ENCODE assay signal across 31 cellular contexts in genomic region chr16:56677474-56677873, GRCh38. TPM values are rescaled to one million over a fixed set of nuclear protein-coding genes. Genes with fewer than 3 reads are reported as not detected.
A peak's percentile ranks its signal among the peaks of the same experiment; 100 is the strongest.
DNase-seq lines count a peak whose midpoint lies in the region; ATAC-seq, FAIRE-seq and TF ChIP-seq lines count a peak whose summit lies in the region.
"Had no signal": no experiment of that assay in that cellular context is flagged by ENCODE, and none has a peak within 500 bp of the region (broad histone marks: within the 10 kb centered on the region; RNA-seq: fewer than 3 reads in every experiment).

No MANE protein-coding gene starts in this region.

- 100% methylated on average over 1 of the region's 3 CpGs; no CpG with 5 or more reads in 1 of the 2 experiments for WGBS in IMR-90 (ENCODE audit: extremely low coverage in 2 of 2, insufficient read length in 1 of 2), 2 experiments
- 74% methylated on average over 3 of the region's 3 CpGs; no CpG with 5 or more reads in 1 of the 2 experiments for WGBS in H1 (ENCODE audit: extremely low coverage in 1 of 2, insufficient coverage in 1 of 2, insufficient read length in 1 of 2, insufficient replicate concordance in 2 of 2, low coverage in 1 of 2, low lambda C conversion rate in 2 of 2, missing lambda C conversion rate in 1 of 2), 2 experiments

- H3K14ac ChIP-seq in IMR-90 (replicated peaks; ENCODE audit: low read depth, low read length) (no peak overlapping the region), H1 (ENCODE audit: insufficient read length) (no peak overlapping the region)

- dilution Hi-C loops in IMR-90 (cut with HindIII; ENCODE audit: low sequenced_read_pairs, unreplicated experiment): no loop called here

- H3K27me3 ChIP-seq in CD8-positive, alpha-beta T cell (ENCODE audit: insufficient read depth, low read length): no peaks in the 10 kb centered on the region
- H3K27me3 ChIP-seq in IMR-90 (ENCODE audit: control insufficient read depth, insufficient read depth, low read length) (peaks cover 24% of the 10 kb centered on the region), H1 (replicated peaks in 1 of 4; ENCODE audit: control insufficient read depth in 3 of 4, extremely low read depth in 1 of 4, insufficient read depth in 3 of 4, low read length in 3 of 4) (peaks cover 5 to 56% (median 29%) of the 10 kb centered on the region in 4 experiments)

- no peak overlapping the region for H3K27ac ChIP-seq in CD8-positive, alpha-beta T cell (ENCODE audit: low read depth, low read length)
- H3K27ac ChIP-seq in IMR-90 (ENCODE audit: insufficient read depth, low read length): no peak overlapping the region
- no peak overlapping the region for H3K27ac ChIP-seq in H1 (ENCODE audit: low read depth, low read length)
- H3K27ac ChIP-seq: 22Rv1, A549 had no signal

- no peak for TF ChIP-seq POLR2A in IMR-90 (IDR thresholded peaks at IDR 0.05; ENCODE audit: low read depth, low read length)
- no peak for TF ChIP-seq POLR2A in H1 (IDR thresholded peaks at IDR 0.05; ENCODE audit: control extremely low read depth in 1 of 2, low read depth in 2 of 2, low read length in 2 of 2)

- no peak overlapping the region for H2AFZ ChIP-seq in IMR-90 (replicated peaks; ENCODE audit: low read length, poor library complexity)
- H2AFZ ChIP-seq in H1 (ENCODE audit: low read length): no peak overlapping the region

- no peaks in the 10 kb centered on the region for H3K9me3 Mint-ChIP-seq in CD8-positive, alpha-beta T cell
- H3K9me3 Mint-ChIP-seq: CD4-positive, alpha-beta memory T cell had no signal

- peaks cover 4% of the 10 kb centered on the region; the same call in 1 of the 2 replicates for H4K20me1 ChIP-seq in IMR-90 (ENCODE audit: insufficient read depth, low read length)
- H4K20me1 ChIP-seq in H1 (replicated peaks in 1 of 2; ENCODE audit: control insufficient read depth in 1 of 2, insufficient read depth in 2 of 2, low read length in 2 of 2): peaks cover 0 to 1% of the 10 kb centered on the region in 2 experiments
- H4K20me1 ChIP-seq: BLaER1 had no signal

- H2AK5ac ChIP-seq in IMR-90 (ENCODE audit: low read depth, low read length): no peak overlapping the region
- H2AK5ac ChIP-seq in H1 (ENCODE audit: low read depth, low read length): no peak overlapping the region; the same call in 1 of the 2 replicates

- no peak for ATAC-seq in CD8-positive, alpha-beta T cell
- ATAC-seq in IMR-90 (ENCODE audit: low read depth): no peak

- TF ChIP-seq EP300 in H1 (IDR thresholded peaks at IDR 0.05; ENCODE audit: borderline replicate concordance in 1 of 2, low read depth in 2 of 2, low read length in 2 of 2): no peak

- H4K5ac ChIP-seq in IMR-90 (ENCODE audit: low read depth, low read length): no peak overlapping the region
- no peak overlapping the region for H4K5ac ChIP-seq in H1 (ENCODE audit: insufficient read length, low read depth, low read length)

- no peak overlapping the region for H3K4ac ChIP-seq in IMR-90 (ENCODE audit: low read depth, low read length)
- H3K4ac ChIP-seq in H1 (replicated peaks; ENCODE audit: insufficient read length, low read depth, low read length): no peak overlapping the region

- no peak overlapping the region for H2BK20ac ChIP-seq in IMR-90 (ENCODE audit: low read depth, low read length)
- H2BK20ac ChIP-seq in H1 (ENCODE audit: low read length): peak overlapping the region; percentile 41; the same call in 1 of the 2 replicates

- peaks cover 6% of the 10 kb centered on the region for H3K23me2 ChIP-seq in H1 (ENCODE audit: low read depth, low read length)

- DNase-seq in CD8-positive, alpha-beta T cell: no peak
- DNase-seq in IMR-90 (no peak), H1 (ENCODE audit: low read depth in 1 of 2, low spot score in 2 of 2) (no peak), posterior vena cava (ENCODE audit: low spot score) (peak; percentile 57), cerebellar nuclear complex (lab: John Stamatoyannopoulos, UW) (no peak)
- no peak for DNase-seq in stimulated activated CD8-positive, alpha-beta memory T cell treated with anti-CD3 and anti-CD28 coated beads, Interleukin-4, amount 100 ng/mL, for 48 hours
- DNase-seq in activated naive CD4-positive, alpha-beta T cell (lab: John Stamatoyannopoulos, UW): no peak
- DNase-seq: ACHN; BE2C; C1 segment of cervical spinal cord; Caco-2; Calu3; CD4-positive, alpha-beta memory T cell; CD4-positive, CD25-positive, alpha-beta regulatory T cell; DMS53; DMS79; DND-41; EL; GDM1 had no signal

- no peak overlapping the region for H2BK15ac ChIP-seq in IMR-90 (ENCODE audit: low read depth, low read length)
- peak overlapping the region; percentile 73; the same call in 1 of the 2 replicates for H2BK15ac ChIP-seq in H1 (ENCODE audit: low read length)

- H3K27me3 Mint-ChIP-seq in CD8-positive, alpha-beta T cell (ENCODE audit: low read depth): no peaks in the 10 kb centered on the region

- peaks cover 10% of the 10 kb centered on the region for H3K4me1 ChIP-seq in CD8-positive, alpha-beta T cell (ENCODE audit: insufficient read depth, low read length)
- H3K4me1 ChIP-seq in IMR-90 (ENCODE audit: control insufficient read depth, insufficient read depth, low read length) (peaks cover 6% of the 10 kb centered on the region), H1 (replicated peaks in 1 of 4; ENCODE audit: control insufficient read depth in 3 of 4, insufficient read depth in 4 of 4, low read length in 3 of 4) (peaks cover 0 to 20% (median 4%) of the 10 kb centered on the region in 4 experiments; a peak in 5 of 7 replicates)
- H3K4me1 ChIP-seq: BE2C, Caco-2 had no signal

- no TSS peak for BruUV-seq in IMR-90 (replicated peaks; lab: Mats Ljungman, UMichigan)

- H3K9me1 ChIP-seq in IMR-90 (ENCODE audit: insufficient read depth, low read length): peaks cover 5% of the 10 kb centered on the region

- no peaks in the 10 kb centered on the region for H3K36me3 ChIP-seq in CD8-positive, alpha-beta T cell (ENCODE audit: insufficient read depth, low read length)
- H3K36me3 ChIP-seq in IMR-90 (ENCODE audit: control insufficient read depth, insufficient read depth, low read length): no peaks in the 10 kb centered on the region
- no peaks in the 10 kb centered on the region for H3K36me3 ChIP-seq in H1 (ENCODE audit: control insufficient read depth in 2 of 4, insufficient read depth in 4 of 4, low read length in 3 of 4)
- H3K36me3 ChIP-seq: BE2C, BLaER1 had no signal

- intact Hi-C loops in CD8-positive, alpha-beta T cell (cut with DNase I, micrococcal nuclease): loop anchor here in 1 of 2 experiments (10.0 kb wide), 1 partner anchor 187 kb away; the partner anchor contains the start of gene SLC12A3
- intact Hi-C loops in IMR-90 (cut with micrococcal nuclease) (no loop called here), posterior vena cava (cut with DNase I) (no loop called here)

- H2BK5ac ChIP-seq in IMR-90 (ENCODE audit: low read depth, low read length, poor library complexity, severe bottlenecking): no peak overlapping the region
- 0 out of 2 replicates have a peak overlapping the region, but pooled peaks have one; percentile 60 for H2BK5ac ChIP-seq in H1 (ENCODE audit: low read depth, low read length)

- H3K79me1 ChIP-seq in IMR-90 (ENCODE audit: low read depth in 1 of 2, low read length in 2 of 2) (peaks cover 0 to under 1% of the 10 kb centered on the region in 2 experiments; a peak in 1 of 4 replicates), H1 (ENCODE audit: low read depth, low read length) (no peaks in the 10 kb centered on the region)

- no peaks in the 10 kb centered on the region for H3K36me3 Mint-ChIP-seq in CD8-positive, alpha-beta T cell
- H3K36me3 Mint-ChIP-seq: CD4-positive, CD25-positive, alpha-beta regulatory T cell had no signal

- H2AK9ac ChIP-seq in IMR-90 (replicated peaks; ENCODE audit: low read depth, low read length, poor library complexity): peak overlapping the region; percentile 55

- peaks cover 27% of the 10 kb centered on the region for H3K4me1 Mint-ChIP-seq in CD8-positive, alpha-beta T cell (ENCODE audit: low read depth)

- no peak overlapping the region for H3K9ac ChIP-seq in IMR-90 (ENCODE audit: low read depth, low read length)
- H3K9ac ChIP-seq in H1 (replicated peaks in 1 of 4; ENCODE audit: extremely low read depth in 1 of 4, low read depth in 3 of 4, low read length in 3 of 4): no peak overlapping the region
- H3K9ac ChIP-seq: BLaER1 had no signal

- H3K56ac ChIP-seq in IMR-90 (ENCODE audit: extremely low read depth, insufficient read depth, low read length): no peak overlapping the region
- H3K56ac ChIP-seq in H1 (replicated peaks; ENCODE audit: insufficient read length, low read depth, low read length): no peak overlapping the region

- H4K8ac ChIP-seq in IMR-90 (ENCODE audit: low read depth in 2 of 2, low read length in 2 of 2) (no peak overlapping the region), H1 (ENCODE audit: extremely low read depth, insufficient read depth, low read length) (no peak overlapping the region)

- CTCF ChIA-PET in CD8-positive, alpha-beta T cell (lab: Charles Lee): interaction anchor here (0.5 to 6.0 kb wide), 4 partner anchors 9 to 101 kb away, joined by 4 to 57 read pairs (median 5); no protein-coding TSS in a partner anchor
- CTCF ChIA-PET in IMR-90 (lab: Yijun Ruan, JAX) (no interaction called here), H1 (lab: Charles Lee; ENCODE audit: partially characterized antibody) (interaction anchor here (1.5 to 6.0 kb wide), 6 partner anchors 20 to 76 kb away, joined by 3 to 57 read pairs (median 6); no protein-coding TSS in a partner anchor)

- in situ Hi-C loops in IMR-90 (cut with MboI; ENCODE audit: low sequenced_read_pairs): no loop called here

- H4K91ac ChIP-seq in IMR-90 (ENCODE audit: insufficient read depth, low read depth, low read length): no peak overlapping the region
- H4K91ac ChIP-seq in H1 (replicated peaks; ENCODE audit: insufficient read length, low read length): no peak overlapping the region

- TF ChIP-seq RAD21 in IMR-90 (IDR thresholded peaks at IDR 0.05; ENCODE audit: low read length) (no peak), H1 (IDR thresholded peaks at IDR 0.05 in 1 of 2, conservative IDR thresholded peaks at IDR 0.05 in 1 of 2; ENCODE audit: low read depth in 2 of 2, low read length in 2 of 2) (no peak)

- no peaks in the 10 kb centered on the region for H3K79me2 ChIP-seq in H1 (ENCODE audit: control insufficient read depth in 1 of 2, insufficient read depth in 2 of 2, low read length in 2 of 2)

- H3K27ac Mint-ChIP-seq in CD8-positive, alpha-beta T cell: no peak overlapping the region
- H3K27ac Mint-ChIP-seq: CD14-positive monocyte; CD4-positive, alpha-beta memory T cell; CD4-positive, CD25-positive, alpha-beta regulatory T cell had no signal

- H3K23ac ChIP-seq in IMR-90 (ENCODE audit: low read depth, low read length) (no peak overlapping the region), H1 (ENCODE audit: insufficient read length) (no peak overlapping the region)

- H2BK12ac ChIP-seq in H1 (ENCODE audit: low read depth, low read length): peak overlapping the region; percentile 70; the same call in 1 of the 2 replicates

- no peak overlapping the region for H3K4me3 ChIP-seq in CD8-positive, alpha-beta T cell (ENCODE audit: low read depth, low read length)
- H3K4me3 ChIP-seq in IMR-90 (ENCODE audit: insufficient read depth, low read depth, low read length) (no peak overlapping the region), H1 (ENCODE audit: extremely low read depth in 1 of 4, insufficient read depth in 2 of 4, low read depth in 3 of 4, low read length in 4 of 4) (no peak overlapping the region)
- H3K4me3 ChIP-seq: A549, BLaER1, GM12878 had no signal

- POLR2A ChIA-PET in CD8-positive, alpha-beta T cell (lab: Charles Lee): interaction anchor here (0.6 kb wide), 1 partner anchor 31 kb away, joined by 3 read pairs; no protein-coding TSS in a partner anchor
- POLR2A ChIA-PET in IMR-90 (lab: Charles Lee; ENCODE audit: unreplicated experiment) (no interaction called here), H1 (lab: Charles Lee; ENCODE audit: partially characterized antibody) (interaction anchor here (0.6 to 12.9 kb wide), 9 partner anchors 7 to 65 kb away, joined by 3 to 205 read pairs (median 10); partner anchors contain the start of genes MT1A, MT1E, MT1G and MT1H)

- peak overlapping the region; percentile 22 for H3K4me3 Mint-ChIP-seq in CD8-positive, alpha-beta T cell

- no peak for TF ChIP-seq CTCF in CD8-positive, alpha-beta T cell (IDR thresholded peaks at IDR 0.05)
- no peak for TF ChIP-seq CTCF in IMR-90 (conservative IDR thresholded peaks at IDR 0.05; ENCODE audit: low read depth, low read length)
- no peak for TF ChIP-seq CTCF in H1 (IDR thresholded peaks at IDR 0.05; ENCODE audit: control extremely low read depth in 1 of 3, insufficient read depth in 1 of 3, low read depth in 1 of 3, low read length in 3 of 3)

- no peak for FAIRE-seq in H1 (lab: Jason Lieb, UNC)
- FAIRE-seq: A549, D721Med, GM12878, GM12892, GM18507 had no signal

- H3K18ac ChIP-seq in IMR-90 (ENCODE audit: low read depth, low read length) (no peak overlapping the region), H1 (ENCODE audit: extremely low read depth, low read length) (no peak overlapping the region; the same call in 1 of the 2 replicates)

- H2BK120ac ChIP-seq in IMR-90 (ENCODE audit: low read depth, low read length) (no peak overlapping the region), H1 (replicated peaks; ENCODE audit: low read depth, low read length) (no peak overlapping the region)

- H3K4me2 ChIP-seq in IMR-90 (ENCODE audit: low read depth, low read length) (no peak overlapping the region), H1 (ENCODE audit: insufficient read depth in 1 of 2, low read depth in 2 of 2, low read length in 2 of 2) (0 out of 4 replicates have a peak overlapping the region, but pooled peaks of 1 of the 2 experiments have one; percentile 90)
- H3K4me2 ChIP-seq: A549 had no signal

- H3K9me3 ChIP-seq in CD8-positive, alpha-beta T cell (ENCODE audit: low read length): no peaks in the 10 kb centered on the region
- H3K9me3 ChIP-seq in IMR-90 (ENCODE audit: control insufficient read depth, insufficient read depth, low read length): no peaks in the 10 kb centered on the region
- no peaks in the 10 kb centered on the region for H3K9me3 ChIP-seq in H1 (ENCODE audit: insufficient read depth in 2 of 2, low read depth in 1 of 2, low read length in 1 of 2)
- H3K9me3 ChIP-seq: A549, BE2C, BLaER1, Caco-2 had no signal

RNA-seq across cellular contexts. Expression of gene MT1X, which starts 4.8 kb away (rescaled TPM):
- total RNA-seq in CD8-positive, alpha-beta T cell: 10 to 100 TPM; 18.6 to 26.2 TPM
- total RNA-seq in IMR-90 (2012; rRNA removed): 5.6 and 37.2 TPM in 2 replicates
- 117 and 170 TPM in 2 replicates for polyA plus RNA-seq in IMR-90 (2012; rRNA removed)
- 21.5 and 26.9 TPM in 2 replicates for polyA plus RNA-seq in IMR-90 (2012; cell fraction: cytosol; rRNA removed)
- polyA plus RNA-seq in IMR-90 (2012; cell fraction: nucleus; rRNA removed; ENCODE audit: low replicate concordance): 12.7 and 14.1 TPM in 2 replicates
- total RNA-seq in H1 (2021; fragmentation: NEBNext Ultra II Directional; extraction: Animal tissue kit (Norgen Biotek cat#: 25700)): 52.4 and 64.5 TPM in 2 replicates
- polyA plus RNA-seq in H1 (2011; rRNA removed): 1,060 and 1,247 TPM in 2 replicates
- polyA plus RNA-seq in H1 (2011; cell fraction: cytosol; rRNA removed): 367 TPM
- polyA plus RNA-seq in H1 (2011; cell fraction: nucleus; rRNA removed): 218 TPM
- 186 to 295 TPM (median 252 TPM) in 4 replicates for polyA plus RNA-seq in H1 (2012, experiment 1 of 2)
- 207 TPM for polyA plus RNA-seq in H1 (2012, experiment 2 of 2)
- polyA plus RNA-seq in H1 (2013, experiment 1 of 2): 723 TPM
- polyA plus RNA-seq in H1 (2013, experiment 2 of 2): 732 TPM
- 129 and 205 TPM in 2 replicates for polyA minus RNA-seq in H1 (2011; rRNA and poly(A)+ RNA removed)
- polyA minus RNA-seq in H1 (2011; cell fraction: cytosol; rRNA and poly(A)+ RNA removed): 135 TPM
- polyA minus RNA-seq in H1 (2011; cell fraction: nucleus; rRNA and poly(A)+ RNA removed): 83.1 TPM
- total RNA-seq in posterior vena cava: 100 to 1,000 TPM; 459 to 753 TPM
- total RNA-seq: G401 had no signal

RNA-seq across cellular contexts. Expression of gene MT1H, which starts 7.9 kb away (rescaled TPM):
- total RNA-seq in CD8-positive, alpha-beta T cell: not detected
- not detected in 2 replicates for total RNA-seq in IMR-90 (2012; rRNA removed)
- polyA plus RNA-seq in IMR-90 (2012; rRNA removed): not detected in 2 replicates
- not detected in 2 replicates for polyA plus RNA-seq in IMR-90 (2012; cell fraction: cytosol; rRNA removed)
- polyA plus RNA-seq in IMR-90 (2012; cell fraction: nucleus; rRNA removed; ENCODE audit: low replicate concordance): not detected in 2 replicates
- 11.9 and 12.6 TPM in 2 replicates for total RNA-seq in H1 (2021; fragmentation: NEBNext Ultra II Directional; extraction: Animal tissue kit (Norgen Biotek cat#: 25700))
- 95.7 and 127 TPM in 2 replicates for polyA plus RNA-seq in H1 (2011; rRNA removed)
- 85.8 TPM for polyA plus RNA-seq in H1 (2011; cell fraction: cytosol; rRNA removed)
- 84.0 TPM for polyA plus RNA-seq in H1 (2011; cell fraction: nucleus; rRNA removed)
- 129 to 304 TPM (median 167 TPM) in 4 replicates for polyA plus RNA-seq in H1 (2012, experiment 1 of 2)
- polyA plus RNA-seq in H1 (2012, experiment 2 of 2): 537 TPM
- polyA plus RNA-seq in H1 (2013, experiment 1 of 2): 220 TPM
- polyA plus RNA-seq in H1 (2013, experiment 2 of 2): 240 TPM
- polyA minus RNA-seq in H1 (2011; rRNA and poly(A)+ RNA removed): 18.8 and 19.5 TPM in 2 replicates
- 57.0 TPM for polyA minus RNA-seq in H1 (2011; cell fraction: cytosol; rRNA and poly(A)+ RNA removed)
- polyA minus RNA-seq in H1 (2011; cell fraction: nucleus; rRNA and poly(A)+ RNA removed): 22.4 TPM
- total RNA-seq in posterior vena cava: 1 to 10 TPM in 1 of 2 donors, not detected in 1; 2.0 TPM
- total RNA-seq: A172; Caco-2; Calu3; CD4-positive, CD25-positive, alpha-beta regulatory T cell; Daoy; G401 had no signal
- polyA plus RNA-seq: A549; AG04450; CD4-positive, alpha-beta memory T cell; CD4-positive, CD25-positive, alpha-beta regulatory T cell had no signal

RNA-seq across cellular contexts. Expression of gene MT1G, which starts 9.6 kb away (rescaled TPM):
- total RNA-seq in CD8-positive, alpha-beta T cell: not detected
- total RNA-seq in IMR-90 (2012; rRNA removed): not detected in 2 replicates
- 0.48 and 0.56 TPM in 2 replicates for polyA plus RNA-seq in IMR-90 (2012; rRNA removed)
- 0.62 TPM in 1 of 2 replicates, not detected in the other for polyA plus RNA-seq in IMR-90 (2012; cell fraction: cytosol; rRNA removed)
- not detected in 2 replicates for polyA plus RNA-seq in IMR-90 (2012; cell fraction: nucleus; rRNA removed; ENCODE audit: low replicate concordance)
- total RNA-seq in H1 (2021; fragmentation: NEBNext Ultra II Directional; extraction: Animal tissue kit (Norgen Biotek cat#: 25700)): 17.7 and 19.7 TPM in 2 replicates
- polyA plus RNA-seq in H1 (2011; rRNA removed): 515 and 909 TPM in 2 replicates
- 461 TPM for polyA plus RNA-seq in H1 (2011; cell fraction: cytosol; rRNA removed)
- 281 TPM for polyA plus RNA-seq in H1 (2011; cell fraction: nucleus; rRNA removed)
- 282 to 660 TPM (median 308 TPM) in 4 replicates for polyA plus RNA-seq in H1 (2012, experiment 1 of 2)
- 1,375 TPM for polyA plus RNA-seq in H1 (2012, experiment 2 of 2)
- 553 TPM for polyA plus RNA-seq in H1 (2013, experiment 1 of 2)
- 605 TPM for polyA plus RNA-seq in H1 (2013, experiment 2 of 2)
- 110 and 143 TPM in 2 replicates for polyA minus RNA-seq in H1 (2011; rRNA and poly(A)+ RNA removed)
- 63.0 TPM for polyA minus RNA-seq in H1 (2011; cell fraction: cytosol; rRNA and poly(A)+ RNA removed)
- 55.0 TPM for polyA minus RNA-seq in H1 (2011; cell fraction: nucleus; rRNA and poly(A)+ RNA removed)
- 10 to 100 TPM; 14.0 to 26.7 TPM for total RNA-seq in posterior vena cava
- total RNA-seq: A172; Caco-2; Calu3; CD4-positive, alpha-beta memory T cell; CD4-positive, CD25-positive, alpha-beta regulatory T cell; G401 had no signal
- polyA plus RNA-seq: A549; AG04450; CD4-positive, CD25-positive, alpha-beta regulatory T cell had no signal

RNA-seq across cellular contexts. Expression of gene MT1F, which starts 19.7 kb away (rescaled TPM):
- 1 to 10 TPM; 5.6 to 7.4 TPM for total RNA-seq in CD8-positive, alpha-beta T cell
- total RNA-seq in IMR-90 (2012; rRNA removed) (not detected in 2 replicates), posterior vena cava (10 to 100 TPM in 1 of 2 donors, 1 to 10 TPM in 1; 9.1 to 10.6 TPM)
- polyA plus RNA-seq in IMR-90 (2012; rRNA removed) (0.56 and 1.1 TPM in 2 replicates), H1 (2011; rRNA removed) (20.8 and 28.2 TPM in 2 replicates)
- 0.73 and 0.95 TPM in 2 replicates for polyA plus RNA-seq in IMR-90 (2012; cell fraction: cytosol; rRNA removed)
- 0.07 and 0.26 TPM in 2 replicates for polyA plus RNA-seq in IMR-90 (2012; cell fraction: nucleus; rRNA removed; ENCODE audit: low replicate concordance)
- 5.2 and 5.9 TPM in 2 replicates for total RNA-seq in H1 (2021; fragmentation: NEBNext Ultra II Directional; extraction: Animal tissue kit (Norgen Biotek cat#: 25700))
- polyA plus RNA-seq in H1 (2011; cell fraction: cytosol; rRNA removed): 19.2 TPM
- 15.5 TPM for polyA plus RNA-seq in H1 (2011; cell fraction: nucleus; rRNA removed)
- 32.8 to 54.9 TPM (median 39.1 TPM) in 4 replicates for polyA plus RNA-seq in H1 (2012, experiment 1 of 2)
- 72.3 TPM for polyA plus RNA-seq in H1 (2012, experiment 2 of 2)
- 64.0 TPM for polyA plus RNA-seq in H1 (2013, experiment 1 of 2)
- polyA plus RNA-seq in H1 (2013, experiment 2 of 2): 65.9 TPM
- 14.4 and 15.9 TPM in 2 replicates for polyA minus RNA-seq in H1 (2011; rRNA and poly(A)+ RNA removed)
- 10.0 TPM for polyA minus RNA-seq in H1 (2011; cell fraction: cytosol; rRNA and poly(A)+ RNA removed)
- polyA minus RNA-seq in H1 (2011; cell fraction: nucleus; rRNA and poly(A)+ RNA removed): 6.6 TPM
- total RNA-seq: A172, G401 had no signal

RNA-seq across cellular contexts. Expression of gene MT1B, which starts 25.8 kb away (rescaled TPM):
- total RNA-seq in CD8-positive, alpha-beta T cell: not detected
- not detected in 2 replicates for total RNA-seq in IMR-90 (2012; rRNA removed)
- polyA plus RNA-seq in IMR-90 (2012; rRNA removed): not detected in 2 replicates
- not detected in 2 replicates for polyA plus RNA-seq in IMR-90 (2012; cell fraction: cytosol; rRNA removed)
- not detected in 2 replicates for polyA plus RNA-seq in IMR-90 (2012; cell fraction: nucleus; rRNA removed; ENCODE audit: low replicate concordance)
- not detected in 2 replicates for total RNA-seq in H1 (2021; fragmentation: NEBNext Ultra II Directional; extraction: Animal tissue kit (Norgen Biotek cat#: 25700))
- polyA plus RNA-seq in H1 (2011; rRNA removed): not detected in 2 replicates
- polyA plus RNA-seq in H1 (2011; cell fraction: cytosol; rRNA removed): not detected
- polyA plus RNA-seq in H1 (2011; cell fraction: nucleus; rRNA removed): not detected
- not detected in 4 replicates for polyA plus RNA-seq in H1 (2012, experiment 1 of 2)
- polyA plus RNA-seq in H1 (2012, experiment 2 of 2): not detected
- polyA plus RNA-seq in H1 (2013, experiment 1 of 2): not detected
- not detected for polyA plus RNA-seq in H1 (2013, experiment 2 of 2)
- not detected in 2 replicates for polyA minus RNA-seq in H1 (2011; rRNA and poly(A)+ RNA removed)
- polyA minus RNA-seq in H1 (2011; cell fraction: cytosol; rRNA and poly(A)+ RNA removed): not detected
- polyA minus RNA-seq in H1 (2011; cell fraction: nucleus; rRNA and poly(A)+ RNA removed): not detected
- not detected for total RNA-seq in posterior vena cava
- total RNA-seq: A172; Caco-2; Calu3; CD4-positive, alpha-beta memory T cell; CD4-positive, CD25-positive, alpha-beta regulatory T cell; Daoy; G401; GM12878 had no signal
- polyA plus RNA-seq: A549; AG04450; CD14-positive monocyte; CD4-positive, alpha-beta memory T cell; CD4-positive, CD25-positive, alpha-beta regulatory T cell; GM12878 had no signal

Comparison
In these comparisons a context has a peak if more than half of its experiments do, and no peak if none do; other contexts are left out.
1. RNA of gene MT1G, which starts 9.6 kb away (total RNA-seq): 14.0 to 26.7 TPM in posterior vena cava and 17.7 to 19.7 TPM in H1; not detected in CD8-positive, alpha-beta T cell and not detected in IMR-90; every median in the first group is over 10 times any median in the second.